Comparison of ENCODE assay signal across 20 cellular contexts in the genomic region with DNA sequence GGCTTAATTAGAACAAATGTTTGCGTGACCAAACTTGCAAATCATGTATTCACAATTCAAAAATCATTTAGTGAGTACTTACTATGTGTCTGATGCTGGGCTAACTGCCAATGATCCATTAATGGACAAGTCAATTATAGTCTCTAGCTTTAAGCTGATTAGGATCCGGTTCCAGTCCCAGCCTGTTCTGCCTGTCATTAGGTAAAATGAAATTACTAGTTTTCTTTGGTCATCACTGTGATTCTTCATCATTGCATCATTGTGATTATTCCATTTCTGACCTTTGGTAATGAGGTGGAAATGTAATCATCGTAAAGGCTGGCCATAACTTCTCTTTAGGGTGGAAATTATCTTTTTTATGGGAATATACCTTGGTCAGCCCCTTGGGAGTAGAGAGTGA.
"Had no signal": no experiment of that assay in that cellular context is flagged by ENCODE, and none has a peak within 500 bp of the region (broad histone marks: within the 10 kb centered on the region; RNA-seq: fewer than 3 reads in every experiment).

No MANE protein-coding gene starts in this region.

- FAIRE-seq: endometrium, frontal cortex had no signal

- H3K27me3 ChIP-seq: sigmoid colon, stomach had no signal

- ATAC-seq: activated CD8-positive, alpha-beta T cell treated with anti-CD3 and anti-CD28 coated beads for 36 hours; activated T-helper 17 cell treated with anti-CD3 and anti-CD28 coated beads, Interleukin-2, amount 50 U/mL, for 72 hours; left lobe of liver; stimulated activated effector memory CD8-positive, alpha-beta T cell treated with anti-CD3 and anti-CD28 coated beads, Interleukin-12 subunit alpha, Interleukin-12 subunit beta, amount 100 ng/mL, for 72 hours had no signal

- H3K9me3 ChIP-seq: sigmoid colon, stomach had no signal

- H3K36me3 ChIP-seq: sigmoid colon, stomach had no signal

- H3K27ac ChIP-seq: coronary artery, sigmoid colon, stomach had no signal

- DNase-seq: activated CD4-positive, alpha-beta T cell treated with anti-CD3 and anti-CD28 coated beads, Interleukin-2, amount 10 ng/mL, durations not matched to agents 24 days and 14 days; activated CD8-positive, alpha-beta T cell treated with anti-CD3 and anti-CD28 coated beads for 36 hours; activated naive CD4-positive, alpha-beta T cell treated with anti-CD3 and anti-CD28 coated beads, Interleukin-2, amount 10 ng/mL, durations not matched to agents 7 days and 5 days; activated T-cell treated with anti-CD3 and anti-CD28 coated beads, Interleukin-2, amount 50 U/mL, for 1 hour; aorta; hypothalamus; islet precursor cell; midbrain; nucleus accumbens; sigmoid colon; stimulated activated CD4-positive, alpha-beta T cell treated with anti-CD3 and anti-CD28 coated beads, Interleukin-4, amount 100 ng/mL, for 24 hours; stomach; trophoblast cell had no signal

- H3K4me1 ChIP-seq: sigmoid colon, stomach had no signal

- H3K4me3 ChIP-seq: coronary artery, lung, sigmoid colon, stomach had no signal
